In genomic region chr6:88370127-88370710, GRCh38 we compare ENCODE assay signal across 17 cellular contexts.
DNase-seq lines count a peak whose midpoint lies in the region; ATAC-seq and TF ChIP-seq lines count a peak whose summit lies in the region.
"Had no signal": no experiment of that assay in that cellular context is flagged by ENCODE, and none has a peak within 500 bp of the region (broad histone marks: within the 10 kb centered on the region; RNA-seq: fewer than 3 reads in every experiment).

No MANE protein-coding gene starts in this region.

- POLR2A ChIA-PET in MCF 10A (lab: Yijun Ruan, JAX) = no interaction called here

- TF ChIP-seq CTCF in MCF 10A (IDR thresholded peaks at IDR 0.05; ENCODE audit: unreplicated experiment) (no peak), mammary epithelial cell (conservative IDR thresholded peaks at IDR 0.05 in 1 of 2, IDR thresholded peaks at IDR 0.05 in 1 of 2; ENCODE audit: extremely low read depth in 1 of 2, insufficient read depth in 1 of 2, low read depth in 1 of 2, low read length in 2 of 2) (no peak), fibroblast of mammary gland (conservative IDR thresholded peaks at IDR 0.05; ENCODE audit: control insufficient read depth, insufficient read depth, low read depth, low read length) (no peak), natural killer cell (IDR thresholded peaks at IDR 0.05) (no peak)

- peaks cover 18% of the 10 kb centered on the region for H3K4me1 ChIP-seq in mammary epithelial cell (ENCODE audit: insufficient read depth, low read length)

- H3K27ac Mint-ChIP-seq in MCF 10A (ENCODE audit: low read depth, unreplicated experiment) = peak overlapping the region; percentile 99
- H3K27ac Mint-ChIP-seq in T-helper 17 cell = no peak overlapping the region
- H3K27ac Mint-ChIP-seq in natural killer cell = no peak overlapping the region
- H3K27ac Mint-ChIP-seq: CD4-positive, alpha-beta memory T cell; GM23338; HFFc6 had no signal

- H3K9me3 Mint-ChIP-seq in MCF 10A (ENCODE audit: unreplicated experiment) = peaks cover 9% of the 10 kb centered on the region
- peaks cover 3 to 10% of the 10 kb centered on the region in 2 donors for H3K9me3 Mint-ChIP-seq in natural killer cell
- H3K9me3 Mint-ChIP-seq: GM23338 had no signal

- no peaks in the 10 kb centered on the region for H3K27me3 Mint-ChIP-seq in MCF 10A (ENCODE audit: insufficient read depth, unreplicated experiment)
- H3K27me3 Mint-ChIP-seq in T-helper 17 cell = peaks cover 27% of the 10 kb centered on the region
- H3K27me3 Mint-ChIP-seq in natural killer cell (ENCODE audit: low read depth in 2 of 2) = peaks cover 0 to 2% of the 10 kb centered on the region in 2 donors

- dilution Hi-C loops in mammary epithelial cell (cut with HindIII; ENCODE audit: low sequenced_read_pairs) = no loop called here

- H3K27me3 ChIP-seq in mammary epithelial cell (ENCODE audit: insufficient read depth, low read length) = peaks cover 10% of the 10 kb centered on the region

- H3K4me3 Mint-ChIP-seq in MCF 10A (ENCODE audit: unreplicated experiment) = no peak overlapping the region
- H3K4me3 Mint-ChIP-seq in T-helper 17 cell = no peak overlapping the region
- no peak overlapping the region for H3K4me3 Mint-ChIP-seq in natural killer cell
- H3K4me3 Mint-ChIP-seq: CD4-positive, alpha-beta memory T cell; GM23338; HFFc6 had no signal

- CTCF ChIA-PET in MCF 10A (lab: Yijun Ruan, JAX) (interaction anchor here (0.7 kb wide), 1 partner anchor 217 kb away, joined by 3 read pairs; no protein-coding TSS in a partner anchor), mammary epithelial cell (lab: Charles Lee; ENCODE audit: low non-redundant PET) (interaction anchor here (0.6 kb wide), 1 partner anchor 123 kb away, joined by 3 read pairs; no protein-coding TSS in a partner anchor)

- H3K4me3 ChIP-seq in mammary epithelial cell (replicated peaks in 1 of 3; ENCODE audit: insufficient read depth in 1 of 3, low read depth in 2 of 3, low read length in 3 of 3) (no peak overlapping the region), fibroblast of mammary gland (ENCODE audit: control insufficient read depth, low read depth, low read length) (no peak overlapping the region)
- H3K4me3 ChIP-seq: GM23338, HAP-1 had no signal

- BruUV-seq in MCF 10A (replicated peaks; lab: Mats Ljungman, UMichigan) (no TSS peak), mammary epithelial cell (replicated peaks; lab: Mats Ljungman, UMichigan) (no TSS peak)

- no peak for ATAC-seq in T-helper 17 cell
- no peak for ATAC-seq in natural killer cell
- ATAC-seq: GM23338 had no signal

- DNase-seq in MCF 10A (ENCODE audit: unreplicated experiment) = no peak
- DNase-seq in mammary epithelial cell = no peak
- peak; percentile 71 for DNase-seq in G401 (ENCODE audit: low spot score)
- DNase-seq in cerebellar cortex (ENCODE audit: low spot score) = peak; percentile 61
- DNase-seq in fibroblast of mammary gland (ENCODE audit: low read depth) = peak; percentile 47
- no peak for DNase-seq in T-helper 17 cell
- DNase-seq in natural killer cell = no peak
- DNase-seq in NCI-H2196 treated with DMSO at 0.1 percent for 48 hours (lab: John Stamatoyannopoulos, UW; ENCODE audit: unreplicated experiment) = no peak
- DNase-seq: Calu3; CD4-positive, alpha-beta memory T cell; COR-L47; DMS53; DMS79 treated with DMSO at 0.1 percent for 48 hours; HFFc6 had no signal

- H3K9me3 ChIP-seq in mammary epithelial cell (replicated peaks; ENCODE audit: insufficient read depth, low read length) = no peaks in the 10 kb centered on the region
- H3K9me3 ChIP-seq in T-helper 17 cell (ENCODE audit: control insufficient read depth, low read length, poor library complexity, severe bottlenecking) = no peaks in the 10 kb centered on the region
- H3K9me3 ChIP-seq: HAP-1 had no signal

- 75% methylated on average over 4 of the region's 4 CpGs for WGBS in mammary epithelial cell (ENCODE audit: low coverage, missing lambda C conversion rate)

- H3K79me2 ChIP-seq in mammary epithelial cell (ENCODE audit: insufficient read depth, low read length) = no peaks in the 10 kb centered on the region

- in situ Hi-C loops in mammary epithelial cell (cut with MboI; ENCODE audit: low sequenced_read_pairs in 2 of 2) = no loop called here
- in situ Hi-C loops in G401 (cut with HindIII; ENCODE audit: low sequenced_read_pairs) = no loop called here

- no peaks in the 10 kb centered on the region for H3K36me3 Mint-ChIP-seq in MCF 10A (ENCODE audit: insufficient read depth, unreplicated experiment)
- H3K36me3 Mint-ChIP-seq in T-helper 17 cell (ENCODE audit: low read depth) = no peaks in the 10 kb centered on the region
- no peaks in the 10 kb centered on the region for H3K36me3 Mint-ChIP-seq in natural killer cell
- H3K36me3 Mint-ChIP-seq: CD4-positive, alpha-beta memory T cell had no signal

- H3K27ac ChIP-seq in mammary epithelial cell (ENCODE audit: insufficient read depth, low read depth, low read length) = no peak overlapping the region
- H3K27ac ChIP-seq: 22Rv1 had no signal

- H3K9ac ChIP-seq in mammary epithelial cell (ENCODE audit: insufficient read depth, low read length) = no peak overlapping the region

- no peak overlapping the region for H3K4me2 ChIP-seq in mammary epithelial cell (ENCODE audit: insufficient read depth, low read depth, low read length)
- H3K4me2 ChIP-seq: GM23338 had no signal

- no peak overlapping the region for H2AFZ ChIP-seq in mammary epithelial cell (ENCODE audit: low read depth, low read length)

- peaks cover 62% of the 10 kb centered on the region for H3K4me1 Mint-ChIP-seq in MCF 10A (ENCODE audit: insufficient read depth, unreplicated experiment)
- H3K4me1 Mint-ChIP-seq in T-helper 17 cell = no peaks in the 10 kb centered on the region
- H3K4me1 Mint-ChIP-seq in natural killer cell = no peaks in the 10 kb centered on the region
- H3K4me1 Mint-ChIP-seq: CD4-positive, alpha-beta memory T cell had no signal

- H3K36me3 ChIP-seq in mammary epithelial cell (ENCODE audit: insufficient read depth, low read length) = no peaks in the 10 kb centered on the region
- H3K36me3 ChIP-seq: HAP-1 had no signal

- no peaks in the 10 kb centered on the region for H4K20me1 ChIP-seq in mammary epithelial cell (ENCODE audit: insufficient read depth, low read length)

- intact Hi-C loops in MCF 10A (cut with micrococcal nuclease) (no loop called here), mammary epithelial cell (cut with micrococcal nuclease) (no loop called here), natural killer cell (cut with micrococcal nuclease) (no loop called here)

Comparison
In these comparisons a context has a peak if more than half of its experiments do, and no peak if none do; other contexts are left out.
1. DNase-seq: peak in G401 (single experiment), cerebellar cortex (single experiment) and fibroblast of mammary gland (single experiment); none in MCF 10A (single experiment), mammary epithelial cell (single experiment), T-helper 17 cell (0 of 3), natural killer cell (single experiment) and NCI-H2196 treated with DMSO at 0.1 percent for 48 hours (single experiment).